ENCODE assay signal across 13 cellular contexts in the genomic region with DNA sequence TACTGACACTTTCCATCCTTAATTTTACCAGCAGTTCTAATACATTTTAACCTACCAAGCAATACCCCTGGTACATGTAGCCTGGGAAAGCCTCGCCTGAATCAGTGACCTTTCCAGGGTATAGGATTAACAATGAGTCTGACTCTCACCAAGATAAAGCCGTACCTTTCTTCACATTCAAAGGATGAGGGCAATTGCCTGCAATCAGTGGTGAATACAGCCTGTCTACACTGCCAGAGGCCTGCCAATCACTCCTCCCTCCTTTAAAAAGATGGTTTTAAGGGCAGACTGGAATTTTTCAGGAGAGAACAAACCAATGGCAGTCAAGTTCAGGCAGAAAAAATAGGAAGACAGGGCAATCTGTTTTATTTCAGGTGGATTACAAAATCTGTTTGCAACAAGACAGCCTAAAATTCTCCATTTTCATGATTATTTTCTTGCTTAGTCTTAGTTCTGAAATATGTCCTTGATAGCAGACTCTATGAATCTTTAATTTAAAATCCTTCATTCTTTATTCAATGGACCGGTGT.
"Had no signal": no experiment of that assay in that cellular context is flagged by ENCODE, and none has a peak within 500 bp of the region (broad histone marks: within the 10 kb centered on the region; RNA-seq: fewer than 3 reads in every experiment).

No MANE protein-coding gene starts in this region.

- H3K36me3 Mint-ChIP-seq: WTC11 had no signal

- H3K27ac ChIP-seq: heart right ventricle, left lung, pancreas, testis, vagina had no signal

- H3K9me3 ChIP-seq: heart right ventricle, left lung, pancreas, testis, vagina had no signal

- H3K4me3 Mint-ChIP-seq: activated CD4-positive, alpha-beta T cell treated with anti-CD3 and anti-CD28 coated beads, Interleukin-2, amount 10 ng/mL, durations not matched to agents 7 days and 5 days; activated naive CD4-positive, alpha-beta T cell treated with anti-CD3 and anti-CD28 coated beads for 36 hours; natural killer cell treated with Interleukin-12 subunit alpha and Interleukin-12 subunit beta and Interleukin-15 and Interleukin-18, amount 100 ng/mL, for 72 hours; stimulated activated naive CD8-positive, alpha-beta T cell treated with anti-CD3 and anti-CD28 coated beads, Interleukin-15, Interleukin-2, amounts not matched to agents 100 ng/mL and 50 ng/mL, for 24 hours; T-helper 1 cell treated with Interleukin-12 subunit alpha and Interleukin-12 subunit beta and Interleukin-4 antibody, amounts not matched to agents 30 μg/mL and 1 μg/mL, for 36 hours; WTC11 had no signal

- H3K27me3 ChIP-seq: testis, vagina had no signal

- ATAC-seq: heart right ventricle; left lung; natural killer cell treated with Interleukin-12 subunit alpha and Interleukin-12 subunit beta and Interleukin-15 and Interleukin-18, amount 100 ng/mL, for 72 hours; pancreas; WTC11 had no signal

- H3K27ac Mint-ChIP-seq: activated CD4-positive, alpha-beta T cell treated with anti-CD3 and anti-CD28 coated beads, Interleukin-2, amount 10 ng/mL, durations not matched to agents 7 days and 5 days; activated naive CD4-positive, alpha-beta T cell treated with anti-CD3 and anti-CD28 coated beads for 36 hours; natural killer cell treated with Interleukin-12 subunit alpha and Interleukin-12 subunit beta and Interleukin-15 and Interleukin-18, amount 100 ng/mL, for 72 hours; stimulated activated naive CD8-positive, alpha-beta T cell treated with anti-CD3 and anti-CD28 coated beads, Interleukin-15, Interleukin-2, amounts not matched to agents 100 ng/mL and 50 ng/mL, for 24 hours; T-helper 1 cell treated with Interleukin-12 subunit alpha and Interleukin-12 subunit beta and Interleukin-4 antibody, amounts not matched to agents 30 μg/mL and 1 μg/mL, for 36 hours; WTC11 had no signal

- H3K4me3 ChIP-seq: heart right ventricle, left lung, pancreas, testis, vagina had no signal

- DNase-seq: activated CD4-positive, alpha-beta T cell treated with anti-CD3 and anti-CD28 coated beads, Interleukin-2, amount 10 ng/mL, durations not matched to agents 7 days and 5 days; activated CD8-positive, alpha-beta memory T cell treated with anti-CD3 and anti-CD28 coated beads for 24 hours; activated naive CD4-positive, alpha-beta T cell treated with anti-CD3 and anti-CD28 coated beads for 36 hours; heart right ventricle; left lung; pancreas; stimulated activated CD4-positive, alpha-beta T cell treated with anti-CD3 and anti-CD28 coated beads, Interleukin-2, amount 100 ng/mL, for 48 hours; testis had no signal

- H3K9me3 Mint-ChIP-seq: activated CD4-positive, alpha-beta T cell treated with anti-CD3 and anti-CD28 coated beads, Interleukin-2, amount 10 ng/mL, durations not matched to agents 7 days and 5 days; activated naive CD4-positive, alpha-beta T cell treated with anti-CD3 and anti-CD28 coated beads for 36 hours; natural killer cell treated with Interleukin-12 subunit alpha and Interleukin-12 subunit beta and Interleukin-15 and Interleukin-18, amount 100 ng/mL, for 72 hours; stimulated activated naive CD8-positive, alpha-beta T cell treated with anti-CD3 and anti-CD28 coated beads, Interleukin-15, Interleukin-2, amounts not matched to agents 100 ng/mL and 50 ng/mL, for 24 hours; T-helper 1 cell treated with Interleukin-12 subunit alpha and Interleukin-12 subunit beta and Interleukin-4 antibody, amounts not matched to agents 30 μg/mL and 1 μg/mL, for 36 hours; WTC11 had no signal

- H3K36me3 ChIP-seq: pancreas, vagina had no signal

- H3K4me1 ChIP-seq: pancreas had no signal
